Comparison of ENCODE assay signal across 39 cellular contexts in the genomic region with DNA sequence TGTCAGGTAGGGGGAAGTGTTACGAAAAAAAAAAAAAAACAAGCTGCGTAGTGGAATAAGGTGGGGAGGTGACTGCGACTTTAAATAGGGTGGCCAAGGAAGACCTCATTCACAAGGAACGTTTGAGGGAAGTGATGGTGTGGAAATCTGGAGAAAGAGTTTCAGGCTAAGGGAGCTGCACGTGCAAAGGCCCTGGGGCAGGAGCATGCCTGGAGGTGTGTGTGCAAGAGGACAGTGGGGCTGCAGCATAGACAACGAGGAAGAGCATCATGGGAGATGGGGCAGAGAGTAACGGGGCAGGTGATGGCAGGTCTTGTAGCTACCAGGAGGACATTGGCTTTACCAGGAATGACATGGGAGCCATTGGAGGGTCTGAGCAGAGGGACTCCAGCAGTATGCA. TPM values are rescaled to one million over a fixed set of nuclear protein-coding genes. Genes with fewer than 3 reads are reported as not detected.
"Had no signal": no experiment of that assay in that cellular context is flagged by ENCODE, and none has a peak within 500 bp of the region (broad histone marks: within the 10 kb centered on the region; RNA-seq: fewer than 3 reads in every experiment).

No MANE protein-coding gene starts in this region.

- H3K36me3 ChIP-seq: MG63 had no signal

- H3K4me3 ChIP-seq: MG63 had no signal

- DNase-seq: Karpas-422, Kasumi-1, MG63, MM.1S, MV-4-11, NCI-H1048, NCI-H1092, NCI-H1092 treated with DMSO at 0.1 percent for 48 hours, NCI-H1105, NCI-H1105 treated with DMSO at 0.1 percent for 48 hours, NCI-H1417, NCI-H1417 treated with DMSO at 0.1 percent for 48 hours, NCI-H1436, NCI-H1436 treated with DMSO at 0.1 percent for 48 hours, NCI-H146, NCI-H1694, NCI-H1694 treated with DMSO at 0.1 percent for 48 hours, NCI-H187, NCI-H187 treated with DMSO at 0.1 percent for 48 hours, NCI-H1930, NCI-H2029, NCI-H2029 treated with DMSO at 0.1 percent for 48 hours, NCI-H2081, NCI-H2081 treated with DMSO at 0.1 percent for 48 hours, NCI-H2107, NCI-H2171, NCI-H2171 treated with DMSO at 0.1 percent for 48 hours, NCI-H2227 treated with DMSO at 0.1 percent for 48 hours, NCI-H226, NCI-H345, NCI-H446, NCI-H446 treated with DMSO at 0.1 percent for 48 hours, NCI-H510A, NCI-H510A treated with DMSO at 0.1 percent for 48 hours, NCI-H524 had no signal

RNA-seq across cellular contexts. Expression of a gene that starts 12.0 kb away (rescaled TPM):
- total RNA-seq: LHCN-M2, M059J, MCF 10A, NCI-H460 had no signal
